ENCODE assay signal across 13 cellular contexts in the genomic region with DNA sequence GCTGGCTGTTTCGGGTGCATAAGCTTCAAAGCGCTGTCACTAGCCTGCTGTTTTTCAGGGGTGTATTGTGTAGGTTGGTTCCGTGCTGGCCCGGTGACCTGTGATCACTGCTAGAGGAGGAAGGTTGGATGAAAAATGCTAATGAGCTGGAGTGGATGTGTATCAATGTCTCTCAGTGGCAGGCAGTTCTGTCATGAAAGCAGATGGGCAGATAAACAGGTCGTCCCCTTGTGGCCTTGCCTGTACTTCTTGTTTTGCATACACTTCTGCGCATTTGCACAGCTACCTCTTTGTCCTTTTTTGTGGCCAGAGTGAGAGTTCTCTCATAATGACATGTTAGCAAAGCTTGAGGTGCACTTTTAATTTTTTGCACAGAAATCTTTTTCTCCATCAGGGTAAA. TPM values are rescaled to one million over a fixed set of nuclear protein-coding genes. Genes with fewer than 3 reads are reported as not detected.
DNase-seq lines count a peak whose midpoint lies in the region; ATAC-seq and TF ChIP-seq lines count a peak whose summit lies in the region.
"Had no signal": no experiment of that assay in that cellular context is flagged by ENCODE, and none has a peak within 500 bp of the region (broad histone marks: within the 10 kb centered on the region; RNA-seq: fewer than 3 reads in every experiment).

No MANE protein-coding gene starts in this region.

- TF ChIP-seq CTCF in VCaP (conservative IDR thresholded peaks at IDR 0.05) (no peak), tibial artery (IDR thresholded peaks at IDR 0.05) (no peak)

- no peaks in the 10 kb centered on the region for H3K9me3 ChIP-seq in tibial artery
- H3K9me3 ChIP-seq: MG63, SJSA1, upper lobe of left lung had no signal

- ATAC-seq in HG02610 (IDR thresholded peaks at IDR 0.05; ENCODE audit: unreplicated experiment) = peak; percentile 63
- peak; percentile 66 for ATAC-seq in stimulated activated memory B cell treated with anti-CD40 and anti-IgM and Interleukin-4, amounts not matched to agents 10 μg/mL and 1 μg/mL and 100 μg/mL, for 72 hours
- ATAC-seq in GM19455 (IDR thresholded peaks at IDR 0.05; ENCODE audit: unreplicated experiment) = no peak

- H3K4me3 Mint-ChIP-seq in activated naive CD8-positive, alpha-beta T cell = peak overlapping the region; percentile 33
- H3K4me3 Mint-ChIP-seq in activated naive CD8-positive, alpha-beta T cell treated with anti-CD3 and anti-CD28 coated beads for 36 hours = no peak overlapping the region
- no peak overlapping the region for H3K4me3 Mint-ChIP-seq in stimulated activated memory B cell treated with anti-CD40 and anti-IgM and Interleukin-4, amounts not matched to agents 10 μg/mL and 1 μg/mL and 100 μg/mL, for 72 hours
- H3K4me3 Mint-ChIP-seq: CD14-positive monocyte had no signal

- H3K36me3 ChIP-seq in tibial artery = peaks cover 6 to 10% (median 8%) of the 10 kb centered on the region in 3 donors

- intact Hi-C loops in tibial artery (cut with DNase I; ENCODE audit: low total_unique reads) = loop anchor here (10.0 kb wide), 1 partner anchor 568 kb away; a partner anchor contains a TSS

- no peaks in the 10 kb centered on the region for H3K36me3 Mint-ChIP-seq in activated naive CD8-positive, alpha-beta T cell
- H3K36me3 Mint-ChIP-seq in activated naive CD8-positive, alpha-beta T cell treated with anti-CD3 and anti-CD28 coated beads for 36 hours = peaks cover 10% of the 10 kb centered on the region
- H3K36me3 Mint-ChIP-seq in stimulated activated memory B cell treated with anti-CD40 and anti-IgM and Interleukin-4, amounts not matched to agents 10 μg/mL and 1 μg/mL and 100 μg/mL, for 72 hours = peaks cover 13% of the 10 kb centered on the region

- H3K4me1 Mint-ChIP-seq in activated naive CD8-positive, alpha-beta T cell (ENCODE audit: low read depth) = peaks cover 49% of the 10 kb centered on the region
- peaks cover 35% of the 10 kb centered on the region for H3K4me1 Mint-ChIP-seq in activated naive CD8-positive, alpha-beta T cell treated with anti-CD3 and anti-CD28 coated beads for 36 hours
- H3K4me1 Mint-ChIP-seq in stimulated activated memory B cell treated with anti-CD40 and anti-IgM and Interleukin-4, amounts not matched to agents 10 μg/mL and 1 μg/mL and 100 μg/mL, for 72 hours = peaks cover 45% of the 10 kb centered on the region

- H3K27ac ChIP-seq in VCaP (peak overlapping the region; percentile 54), tibial artery (peak overlapping the region in 1 of 2 donors; percentile 22)
- H3K27ac ChIP-seq: SJSA1 had no signal

- no peak overlapping the region for H3K4me3 ChIP-seq in tibial artery
- H3K4me3 ChIP-seq: MG63, SJSA1, upper lobe of left lung had no signal

- no peaks in the 10 kb centered on the region for H3K27me3 Mint-ChIP-seq in activated naive CD8-positive, alpha-beta T cell
- no peaks in the 10 kb centered on the region for H3K27me3 Mint-ChIP-seq in activated naive CD8-positive, alpha-beta T cell treated with anti-CD3 and anti-CD28 coated beads for 36 hours
- H3K27me3 Mint-ChIP-seq in stimulated activated memory B cell treated with anti-CD40 and anti-IgM and Interleukin-4, amounts not matched to agents 10 μg/mL and 1 μg/mL and 100 μg/mL, for 72 hours = no peaks in the 10 kb centered on the region

- H3K4me1 ChIP-seq in tibial artery = peaks cover 0 to 79% (median 71%) of the 10 kb centered on the region in 4 donors

- DNase-seq in activated naive CD8-positive, alpha-beta T cell treated with anti-CD3 and anti-CD28 coated beads for 36 hours = no peak
- DNase-seq in GOT3 (lab: John Stamatoyannopoulos, UW) = no peak
- no peak for DNase-seq in tibial artery
- DNase-seq: MG63; stimulated activated CD4-positive, alpha-beta T cell treated with anti-CD3 and anti-CD28 coated beads, Interleukin-1b, Interleukin-23, amount 100 ng/mL, for 48 hours; upper lobe of left lung had no signal

- no peak overlapping the region for H3K27ac Mint-ChIP-seq in activated naive CD8-positive, alpha-beta T cell
- no peak overlapping the region for H3K27ac Mint-ChIP-seq in activated naive CD8-positive, alpha-beta T cell treated with anti-CD3 and anti-CD28 coated beads for 36 hours
- no peak overlapping the region for H3K27ac Mint-ChIP-seq in stimulated activated memory B cell treated with anti-CD40 and anti-IgM and Interleukin-4, amounts not matched to agents 10 μg/mL and 1 μg/mL and 100 μg/mL, for 72 hours

- H3K9me3 Mint-ChIP-seq in activated naive CD8-positive, alpha-beta T cell (ENCODE audit: low read depth) = no peaks in the 10 kb centered on the region
- H3K9me3 Mint-ChIP-seq in activated naive CD8-positive, alpha-beta T cell treated with anti-CD3 and anti-CD28 coated beads for 36 hours = no peaks in the 10 kb centered on the region
- no peaks in the 10 kb centered on the region for H3K9me3 Mint-ChIP-seq in stimulated activated memory B cell treated with anti-CD40 and anti-IgM and Interleukin-4, amounts not matched to agents 10 μg/mL and 1 μg/mL and 100 μg/mL, for 72 hours

- no peaks in the 10 kb centered on the region for H3K27me3 ChIP-seq in tibial artery
- H3K27me3 ChIP-seq: MG63, SJSA1, upper lobe of left lung had no signal

RNA-seq across cellular contexts. Expression of a gene that starts 2.9 kb away (rescaled TPM):
- 10 to 100 TPM; 15.0 to 15.6 TPM for total RNA-seq in activated naive CD8-positive, alpha-beta T cell treated with anti-CD3 and anti-CD28 coated beads for 36 hours

RNA-seq across cellular contexts. Expression of a gene that starts 16.8 kb away (rescaled TPM):
- total RNA-seq in activated naive CD8-positive, alpha-beta T cell treated with anti-CD3 and anti-CD28 coated beads for 36 hours = 10 to 100 TPM; 23.3 to 23.4 TPM

RNA-seq across cellular contexts. Expression of a gene that starts 56.3 kb away (rescaled TPM):
- total RNA-seq in activated naive CD8-positive, alpha-beta T cell treated with anti-CD3 and anti-CD28 coated beads for 36 hours = 10 to 100 TPM; 12.1 to 15.1 TPM
